14 cellular contexts compared by ENCODE assay signal in genomic region chr13:105048685-105049084, GRCh38.
DNase-seq lines count a peak whose midpoint lies in the region; ATAC-seq, FAIRE-seq and TF ChIP-seq lines count a peak whose summit lies in the region.
"Had no signal": no experiment of that assay in that cellular context is flagged by ENCODE, and none has a peak within 500 bp of the region (broad histone marks: within the 10 kb centered on the region; RNA-seq: fewer than 3 reads in every experiment).

No MANE protein-coding gene starts in this region.

- H3K27ac Mint-ChIP-seq in natural killer cell treated with Interleukin-12 subunit alpha and Interleukin-12 subunit beta and Interleukin-15 and Interleukin-18, amount 100 ng/mL, for 72 hours: no peak overlapping the region
- H3K27ac Mint-ChIP-seq: stimulated activated naive B cell treated with anti-CD40 and anti-IgM and Interleukin-4, amounts not matched to agents 10 μg/mL and 1 μg/mL and 100 μg/mL, for 72 hours had no signal

- ATAC-seq in GM18868 (IDR thresholded peaks at IDR 0.05; ENCODE audit: unreplicated experiment): peak; percentile 97
- peak; percentile 97 for ATAC-seq in GM21717 (IDR thresholded peaks at IDR 0.05; ENCODE audit: unreplicated experiment)
- peak; percentile 90 for ATAC-seq in HG03159 (IDR thresholded peaks at IDR 0.05; ENCODE audit: unreplicated experiment)
- ATAC-seq in natural killer cell treated with Interleukin-12 subunit alpha and Interleukin-12 subunit beta and Interleukin-15 and Interleukin-18, amount 100 ng/mL, for 72 hours: no peak

- H3K9me3 Mint-ChIP-seq in natural killer cell treated with Interleukin-12 subunit alpha and Interleukin-12 subunit beta and Interleukin-15 and Interleukin-18, amount 100 ng/mL, for 72 hours: no peaks in the 10 kb centered on the region

- H3K4me1 Mint-ChIP-seq in natural killer cell treated with Interleukin-12 subunit alpha and Interleukin-12 subunit beta and Interleukin-15 and Interleukin-18, amount 100 ng/mL, for 72 hours (ENCODE audit: low read depth in 2 of 2): no peaks in the 10 kb centered on the region
- H3K4me1 Mint-ChIP-seq: stimulated activated naive B cell treated with anti-CD40 and anti-IgM and Interleukin-4, amounts not matched to agents 10 μg/mL and 1 μg/mL and 100 μg/mL, for 72 hours had no signal

- no peak for TF ChIP-seq CTCF in bronchial epithelial cell (IDR thresholded peaks at IDR 0.05; ENCODE audit: insufficient read depth, low read length, severe bottlenecking)

- DNase-seq in bronchial epithelial cell (ENCODE audit: low read depth) (peak; percentile 51), AML-193 (lab: John Stamatoyannopoulos, UW) (no peak), MV-4-11 (lab: John Stamatoyannopoulos, UW) (no peak)
- no peak for DNase-seq in natural killer cell treated with Interleukin-12 subunit alpha and Interleukin-12 subunit beta and Interleukin-15 and Interleukin-18, amount 100 ng/mL, for 72 hours (ENCODE audit: low spot score)
- DNase-seq in activated naive CD4-positive, alpha-beta T cell treated with Interleukin-2 at 50 U/mL for 16 hours: no peak
- DNase-seq: Calu3; kidney glomerular epithelial cell; NCI-H187; Right ventricle myocardium superior; stimulated activated naive B cell treated with anti-CD40 and anti-IgM and Interleukin-4, amounts not matched to agents 10 μg/mL and 1 μg/mL and 100 μg/mL, for 72 hours had no signal

- no peak overlapping the region for H3K4me3 Mint-ChIP-seq in natural killer cell treated with Interleukin-12 subunit alpha and Interleukin-12 subunit beta and Interleukin-15 and Interleukin-18, amount 100 ng/mL, for 72 hours
- H3K4me3 Mint-ChIP-seq: stimulated activated naive B cell treated with anti-CD40 and anti-IgM and Interleukin-4, amounts not matched to agents 10 μg/mL and 1 μg/mL and 100 μg/mL, for 72 hours had no signal

- H3K36me3 ChIP-seq in bronchial epithelial cell (ENCODE audit: control insufficient read depth, insufficient read depth, low read length): no peaks in the 10 kb centered on the region
- H3K36me3 ChIP-seq: neutrophil had no signal

- no peaks in the 10 kb centered on the region for H3K27me3 Mint-ChIP-seq in natural killer cell treated with Interleukin-12 subunit alpha and Interleukin-12 subunit beta and Interleukin-15 and Interleukin-18, amount 100 ng/mL, for 72 hours
- H3K27me3 Mint-ChIP-seq: stimulated activated naive B cell treated with anti-CD40 and anti-IgM and Interleukin-4, amounts not matched to agents 10 μg/mL and 1 μg/mL and 100 μg/mL, for 72 hours had no signal

- FAIRE-seq in bronchial epithelial cell (lab: Jason Lieb, UNC): no peak

- H3K4me3 ChIP-seq in bronchial epithelial cell (ENCODE audit: low read depth, low read length): no peak overlapping the region

- H3K27me3 ChIP-seq in bronchial epithelial cell (ENCODE audit: control insufficient read depth, insufficient read depth, low read length): no peaks in the 10 kb centered on the region
- H3K27me3 ChIP-seq: neutrophil had no signal

- H3K36me3 Mint-ChIP-seq in natural killer cell treated with Interleukin-12 subunit alpha and Interleukin-12 subunit beta and Interleukin-15 and Interleukin-18, amount 100 ng/mL, for 72 hours: no peaks in the 10 kb centered on the region
- H3K36me3 Mint-ChIP-seq: stimulated activated naive B cell treated with anti-CD40 and anti-IgM and Interleukin-4, amounts not matched to agents 10 μg/mL and 1 μg/mL and 100 μg/mL, for 72 hours had no signal

Comparison
In these comparisons a context has a peak if more than half of its experiments do, and no peak if none do; other contexts are left out.
1. ATAC-seq: peak in GM18868 (single experiment), GM21717 (single experiment) and HG03159 (single experiment); none in natural killer cell treated with Interleukin-12 subunit alpha and Interleukin-12 subunit beta and Interleukin-15 and Interleukin-18, amount 100 ng/mL, for 72 hours (0 of 2).